Comparison of ENCODE assay signal across 27 cellular contexts in the genomic region with DNA sequence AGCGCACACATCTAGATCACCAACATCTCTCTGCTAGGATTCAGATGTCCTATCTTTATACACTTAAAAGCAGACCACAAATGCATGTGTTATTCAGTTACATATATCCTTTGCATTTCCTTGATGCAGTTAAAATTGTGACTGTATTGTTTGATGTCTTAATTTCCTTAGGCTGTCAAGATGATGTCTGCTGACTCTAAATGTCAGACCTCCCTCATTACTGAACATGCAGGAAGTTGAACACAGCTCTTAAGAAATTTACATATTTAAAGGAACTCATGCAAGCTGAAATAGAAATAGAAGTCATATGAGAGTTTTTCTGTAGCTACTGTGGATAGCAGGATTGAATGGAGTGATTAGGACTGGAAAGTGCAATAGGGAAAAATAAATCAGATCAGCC.
"Had no signal": no experiment of that assay in that cellular context is flagged by ENCODE, and none has a peak within 500 bp of the region (broad histone marks: within the 10 kb centered on the region; RNA-seq: fewer than 3 reads in every experiment).

No MANE protein-coding gene starts in this region.

- H3K4me3 Mint-ChIP-seq: activated B cell treated with CpG ODN at 0.5 μM for 24 hours; activated CD8-positive, alpha-beta T cell treated with anti-CD3 and anti-CD28 coated beads for 36 hours; activated naive CD8-positive, alpha-beta T cell; activated T-cell treated with anti-CD3 and anti-CD28 coated beads, Interleukin-2, amount 50 U/mL, for 4 hours; activated T-helper 17 cell treated with anti-CD3 and anti-CD28 coated beads, Interleukin-2, amount 50 U/mL, for 72 hours; central memory CD8-positive, alpha-beta T cell; T-helper 17 cell; T-helper 2 cell treated with Interferon-gamma antibody and Interleukin-4, amounts not matched to agents 5 μg/mL and 100 μg/mL, for 36 hours had no signal

- H3K9me3 ChIP-seq: esophagus squamous epithelium had no signal

- H3K4me1 ChIP-seq: esophagus squamous epithelium had no signal

- H3K27me3 ChIP-seq: brain microvascular endothelial cell, esophagus squamous epithelium had no signal

- H3K4me3 ChIP-seq: esophagus squamous epithelium had no signal

- H3K4me1 Mint-ChIP-seq: activated T-helper 17 cell treated with anti-CD3 and anti-CD28 coated beads, Interleukin-2, amount 50 U/mL, for 72 hours; central memory CD8-positive, alpha-beta T cell; T-helper 17 cell had no signal

- H3K27ac Mint-ChIP-seq: activated B cell treated with CpG ODN at 0.5 μM for 24 hours; activated CD8-positive, alpha-beta T cell treated with anti-CD3 and anti-CD28 coated beads for 36 hours; activated naive CD8-positive, alpha-beta T cell; activated T-helper 17 cell treated with anti-CD3 and anti-CD28 coated beads, Interleukin-2, amount 50 U/mL, for 72 hours; T-helper 17 cell; T-helper 2 cell treated with Interferon-gamma antibody and Interleukin-4, amounts not matched to agents 5 μg/mL and 100 μg/mL, for 36 hours had no signal

- H3K27me3 Mint-ChIP-seq: activated B cell treated with CpG ODN at 0.5 μM for 24 hours; activated CD8-positive, alpha-beta T cell treated with anti-CD3 and anti-CD28 coated beads for 36 hours; activated naive CD8-positive, alpha-beta T cell; activated T-helper 17 cell treated with anti-CD3 and anti-CD28 coated beads, Interleukin-2, amount 50 U/mL, for 72 hours; central memory CD8-positive, alpha-beta T cell; T-helper 17 cell had no signal

- H3K36me3 Mint-ChIP-seq: activated naive CD8-positive, alpha-beta T cell had no signal

- H3K27ac ChIP-seq: brain microvascular endothelial cell, epithelial cell of prostate, esophagus squamous epithelium, WERI-Rb-1 had no signal

- H3K36me3 ChIP-seq: brain microvascular endothelial cell, esophagus squamous epithelium, WERI-Rb-1 had no signal

- H3K9me3 Mint-ChIP-seq: activated B cell treated with CpG ODN at 0.5 μM for 24 hours; activated CD8-positive, alpha-beta T cell treated with anti-CD3 and anti-CD28 coated beads for 36 hours; activated T-helper 17 cell treated with anti-CD3 and anti-CD28 coated beads, Interleukin-2, amount 50 U/mL, for 72 hours; central memory CD8-positive, alpha-beta T cell; T-helper 2 cell treated with Interferon-gamma antibody and Interleukin-4, amounts not matched to agents 5 μg/mL and 100 μg/mL, for 36 hours had no signal

- DNase-seq: activated B cell treated with CpG ODN at 0.5 μM for 24 hours; activated CD4-positive, alpha-beta T cell treated with anti-CD3 and anti-CD28 coated beads for 48 hours; activated CD4-positive, alpha-beta T cell treated with anti-CD3 and anti-CD28 coated beads, Interleukin-2, amount 50 U/mL, for 1 hour; activated CD4-positive, alpha-beta T cell treated with anti-CD3 and anti-CD28 coated beads, Interleukin-2, amount 50 U/mL, for 48 hours; activated CD8-positive, alpha-beta memory T cell treated with anti-CD3 and anti-CD28 coated beads for 24 hours; activated CD8-positive, alpha-beta T cell treated with anti-CD3 and anti-CD28 coated beads for 36 hours; activated effector memory CD4-positive, alpha-beta T cell treated with Interleukin-2 at 50 U/mL for 16 hours; activated gamma-delta T cell treated with Interleukin-2 at 50 U/mL for 16 hours; activated naive CD4-positive, alpha-beta T cell treated with anti-CD3 and anti-CD28 coated beads, Interleukin-2, amount 50 U/mL, for 16 hours; activated naive CD4-positive, alpha-beta T cell treated with Interleukin-2 at 50 U/mL for 16 hours; activated T-cell treated with anti-CD3 and anti-CD28 coated beads, Interleukin-2, amount 50 U/mL, for 4 hours; amniotic stem cell; anterior cingulate cortex; brain microvascular endothelial cell; cortex of kidney; effector CD8-positive, alpha-beta T cell; esophagus squamous epithelium; head of caudate nucleus; T-helper 17 cell; T1000; WERI-Rb-1 had no signal

- ATAC-seq: activated CD4-positive, CD25-positive, alpha-beta regulatory T cell treated with anti-CD3 and anti-CD28 coated beads, Interleukin-2, amount 50 U/mL, for 24 hours; activated CD8-positive, alpha-beta T cell treated with anti-CD3 and anti-CD28 coated beads for 36 hours; activated T-cell treated with anti-CD3 and anti-CD28 coated beads, Interleukin-2, amount 50 U/mL, for 4 hours; activated T-helper 17 cell treated with anti-CD3 and anti-CD28 coated beads, Interleukin-2, amount 50 U/mL, for 72 hours; T-helper 17 cell had no signal
